ENCODE assay signal across 8 cellular contexts in genomic region chr12:990649-991349, GRCh38. TPM values are rescaled to one million over a fixed set of nuclear protein-coding genes. Genes with fewer than 3 reads are reported as not detected.
DNase-seq lines count a peak whose midpoint lies in the region; ATAC-seq and TF ChIP-seq lines count a peak whose summit lies in the region.

TSS of gene ERC1 (plus strand) at chr12:991223. CDS start at chr12:1027904, 36,681 bp downstream.

- peak within 1 kb of the TSS; percentile 87 to 99 (median 98) for H3K27ac ChIP-seq in body of pancreas
- peak within 1 kb of the TSS; percentile 98 to 99 (median 98) for H3K27ac ChIP-seq in sigmoid colon

- peak within 1 kb of the TSS; percentile 85 to 88 for H3K4me3 ChIP-seq in body of pancreas
- peak within 1 kb of the TSS; percentile 77 to 97 (median 86) for H3K4me3 ChIP-seq in sigmoid colon

- H3K36me3 ChIP-seq in body of pancreas (replicated peaks in 1 of 2; ENCODE audit: insufficient read depth in 1 of 2, low read depth in 2 of 2): no peaks in the 10 kb centered on the region
- H3K36me3 ChIP-seq in sigmoid colon: no peaks in the 10 kb centered on the region

- ATAC-seq in HG02852 (IDR thresholded peaks at IDR 0.05; ENCODE audit: unreplicated experiment) (peak; percentile 83), body of pancreas (peak; percentile 95), GM18858 (IDR thresholded peaks at IDR 0.05; ENCODE audit: unreplicated experiment) (no peak)

- TF ChIP-seq POLR2A in GM15510 (IDR thresholded peaks at IDR 0.05; ENCODE audit: borderline replicate concordance, extremely low read depth, insufficient read length) (peak; percentile 52), body of pancreas (IDR thresholded peaks at IDR 0.05) (peak; percentile 72 to 92 (median 91)), sigmoid colon (IDR thresholded peaks at IDR 0.05) (peak; percentile 50 to 59)

- intact Hi-C loops in body of pancreas (cut with DNase I) (no loop called here), sigmoid colon (cut with DNase I) (loop anchor here (1.0 to 5.0 kb wide), 4 partner anchors 40 to 612 kb away; partner anchors contain the start of gene WNK1)

- TF ChIP-seq EP300 in sigmoid colon (IDR thresholded peaks at IDR 0.05): peak in 1 of 4 donors; percentile 8

- no peaks in the 10 kb centered on the region for H3K9me3 ChIP-seq in body of pancreas
- no peaks in the 10 kb centered on the region for H3K9me3 ChIP-seq in sigmoid colon

- 1% methylated on average over 42 of the region's 91 CpGs; no CpG with 5 or more reads in 1 of the 2 donors for WGBS in body of pancreas, 2 donors
- WGBS in sigmoid colon, 2 donors: 0% methylated on average over 91 of the region's 91 CpGs

- H3K27me3 ChIP-seq in body of pancreas: no peaks in the 10 kb centered on the region
- H3K27me3 ChIP-seq in sigmoid colon: no peaks in the 10 kb centered on the region

- DNase-seq in NCI-H1694 treated with DMSO at 0.1 percent for 48 hours (lab: John Stamatoyannopoulos, UW) (peak; percentile 77), UCSD-AML1 (lab: John Stamatoyannopoulos, UW; ENCODE audit: unreplicated experiment) (peak; percentile 94), body of pancreas (peak; percentile 87 to 93 (median 90)), iPS DF 19.7 (ENCODE audit: low read depth, low spot score) (peak; percentile 28), sigmoid colon (peak; percentile 94)

- TF ChIP-seq CTCF in body of pancreas (IDR thresholded peaks at IDR 0.05): peak in 2 of 7 experiments; percentile 6 to 17
- TF ChIP-seq CTCF in sigmoid colon (IDR thresholded peaks at IDR 0.05): no peak

- peaks cover 39% of the 10 kb centered on the region for H3K4me1 ChIP-seq in body of pancreas
- H3K4me1 ChIP-seq in sigmoid colon: peaks cover 0 to 45% (median 34%) of the 10 kb centered on the region in 4 donors

RNA-seq across cellular contexts. Expression of gene ERC1, which starts in this region (rescaled TPM):
- total RNA-seq in body of pancreas (10 to 100 TPM; 20.8 to 29.0 TPM), sigmoid colon (10 to 100 TPM; 34.6 to 97.8 (median 42.4) TPM)
- 10 to 100 TPM in 1 of 3 donors, 1 to 10 TPM in 2; 5.4 to 11.1 (median 8.6) TPM for polyA plus RNA-seq in sigmoid colon

Comparison
In these comparisons a context has a peak if more than half of its experiments do, and no peak if none do; other contexts are left out.
1. DNase-seq: peak in every context shown above with its lines; median percentile 94 in UCSD-AML1; 94 in sigmoid colon; 90 in body of pancreas; 77 in NCI-H1694 treated with DMSO at 0.1 percent for 48 hours; 28 in iPS DF 19.7.